ENCODE assay signal across 8 cellular contexts in the genomic region with DNA sequence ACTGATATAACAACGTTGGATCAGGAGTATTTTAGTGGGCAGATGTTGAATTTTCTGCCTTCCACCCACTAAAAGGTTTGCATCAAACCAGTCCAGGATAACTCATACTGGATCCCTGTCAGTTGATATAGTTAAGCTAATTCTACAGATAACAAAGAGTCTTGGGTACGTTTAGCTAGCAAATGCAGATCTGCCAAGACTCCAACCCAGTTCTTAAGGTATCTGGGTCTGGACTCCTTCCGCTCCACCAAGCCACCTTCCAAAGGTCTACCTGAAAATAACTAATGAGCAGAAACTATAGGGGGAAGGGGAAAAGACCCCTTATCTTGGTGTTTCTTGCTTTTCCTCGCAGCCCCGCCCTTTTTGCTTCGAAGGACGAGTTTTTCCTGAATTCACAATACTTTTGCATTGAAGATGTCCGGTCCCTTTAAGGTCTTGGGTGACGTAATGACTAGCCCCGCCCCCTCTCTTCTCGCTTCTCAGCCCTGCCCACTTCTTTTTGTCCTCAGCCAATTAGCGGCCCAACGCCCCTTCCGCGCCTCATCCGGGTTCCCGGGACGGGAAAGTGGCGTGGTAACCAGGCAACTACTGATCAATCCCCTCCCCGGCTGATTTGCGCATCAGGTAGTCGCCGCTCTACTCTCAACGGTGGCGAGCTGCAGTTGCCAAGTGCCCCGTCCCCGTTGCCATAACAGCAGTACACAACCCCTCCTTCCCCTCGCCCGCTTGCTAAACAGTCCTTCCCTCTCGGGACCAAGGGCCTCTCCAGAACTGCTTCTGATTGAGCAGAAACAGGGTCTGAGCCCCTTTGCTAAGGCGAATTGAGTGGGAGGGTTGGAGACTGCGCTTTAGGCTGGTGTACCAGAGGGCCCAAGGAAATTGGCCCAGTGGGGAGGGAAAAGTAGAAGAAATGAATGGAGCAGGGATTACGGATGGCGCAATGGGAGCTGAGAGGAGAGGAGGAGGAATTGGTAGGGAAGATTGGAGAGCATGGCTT. TPM values are rescaled to one million over a fixed set of nuclear protein-coding genes. Genes with fewer than 3 reads are reported as not detected.
DNase-seq lines count a peak whose midpoint lies in the region; ATAC-seq and TF ChIP-seq lines count a peak whose summit lies in the region.

Gene LRRC23 (plus strand): TSS at position 543 of the 997 bp plus-strand sequence. CDS start 812 bp downstream, outside the sequence.

- no peaks in the 10 kb centered on the region for H3K9me3 ChIP-seq in HCT116 (ENCODE audit: control insufficient read depth in 1 of 2, insufficient read depth in 1 of 2, low read depth in 1 of 2, low read length in 2 of 2)
- no peaks in the 10 kb centered on the region for H3K9me3 ChIP-seq in SJSA1 (replicated peaks)
- no peaks in the 10 kb centered on the region for H3K9me3 ChIP-seq in neutrophil

- no peaks in the 10 kb centered on the region for H3K79me2 ChIP-seq in HCT116 (ENCODE audit: insufficient read depth, low read length)

- peak; percentile 86 for DNase-seq in GF-D8 (lab: John Stamatoyannopoulos, UW)
- peak; percentile 95 for DNase-seq in HCT116 (ENCODE audit: low read depth, low spot score)
- DNase-seq in MV-4-11 (lab: John Stamatoyannopoulos, UW) = peak; percentile 93
- peak; percentile 93 to 97 for DNase-seq in SJSA1 (ENCODE audit: low read depth in 1 of 2, low spot score in 2 of 2)
- DNase-seq in activated naive CD4-positive, alpha-beta T cell treated with Interleukin-2 at 50 U/mL for 16 hours = peak; percentile 98
- peak; percentile 94 for DNase-seq in germinal center (ENCODE audit: low spot score)
- peak; percentile 78 to 99 (median 95) for DNase-seq in substantia nigra (lab: John Stamatoyannopoulos, UW)

- TF ChIP-seq RAD21 in HCT116 (IDR thresholded peaks at IDR 0.05; ENCODE audit: low read depth) = no peak

- no peaks in the 10 kb centered on the region for H3K36me3 ChIP-seq in HCT116 (ENCODE audit: control insufficient read depth in 1 of 2, insufficient read depth in 2 of 2, low read length in 2 of 2)
- H3K36me3 ChIP-seq in SJSA1 = 0 out of 2 replicates have a peak, but pooled peaks cover 7% of the 10 kb centered on the region
- no peaks in the 10 kb centered on the region for H3K36me3 ChIP-seq in neutrophil

- RAD21 ChIA-PET in HCT116 (lab: Charles Lee; ENCODE audit: low non-redundant PET in 1 of 2, low total read pairs in 2 of 2, uncharacterized antibody in 2 of 2, unreplicated experiment in 2 of 2) = no interaction called here

- TF ChIP-seq CTCF in HCT116 (IDR thresholded peaks at IDR 0.05 in 2 of 3, conservative IDR thresholded peaks at IDR 0.05 in 1 of 3; ENCODE audit: borderline replicate concordance in 1 of 3, insufficient read depth in 1 of 3, low read depth in 2 of 3, low read length in 2 of 3) (no peak), neutrophil (IDR thresholded peaks at IDR 0.05) (peak; percentile 27)

- peak within 1 kb of the TSS; percentile 25 for H2AFZ ChIP-seq in HCT116 (ENCODE audit: low read depth, low read length, poor library complexity, severe bottlenecking)

- H3K27ac ChIP-seq in HCT116 (ENCODE audit: low read depth, low read length) = peak within 1 kb of the TSS; percentile 26
- H3K27ac ChIP-seq in SJSA1 = peak within 1 kb of the TSS; percentile 64
- H3K27ac ChIP-seq in neutrophil = peak within 1 kb of the TSS; percentile 79
- H3K27ac ChIP-seq in substantia nigra (ENCODE audit: low read depth, low read length, poor library complexity, severe bottlenecking) = peak within 1 kb of the TSS; percentile 83

- POLR2A ChIA-PET in HCT116 (lab: Charles Lee) = interaction anchor here (0.6 to 1.7 kb wide), 5 partner anchors 13 to 100 kb away, joined by 3 to 9 read pairs (median 3); partner anchors contain the start of genes C12orf57, RNU7-1 and TPI1

- H3K27me3 ChIP-seq in HCT116 (ENCODE audit: insufficient read depth, low read length) (no peaks in the 10 kb centered on the region), SJSA1 (replicated peaks) (no peaks in the 10 kb centered on the region), neutrophil (no peaks in the 10 kb centered on the region)

- TSS peak; percentile 90 for BruUV-seq in HCT116 (replicated peaks; lab: Mats Ljungman, UMichigan)

- H3K4me3 ChIP-seq in HCT116 (replicated peaks in 1 of 2; ENCODE audit: low read depth in 1 of 2, low read length in 2 of 2) = peak within 1 kb of the TSS; percentile 64 to 82
- H3K4me3 ChIP-seq in SJSA1 = peak within 1 kb of the TSS; percentile 61
- H3K4me3 ChIP-seq in neutrophil (ENCODE audit: low read depth in 1 of 2, low read length in 1 of 2) = peak within 1 kb of the TSS; percentile 77 to 80

- CTCF ChIA-PET in HCT116 (lab: Charles Lee) = interaction anchor here (1.3 to 1.5 kb wide), 3 partner anchors 14 to 35 kb away, joined by 3 to 5 read pairs (median 4); no protein-coding TSS in a partner anchor

- TF ChIP-seq POLR2A in HCT116 (IDR thresholded peaks at IDR 0.05; ENCODE audit: borderline replicate concordance, extremely low read depth, insufficient read depth, insufficient read length) = no peak

- intact Hi-C loops in HCT116 (cut with micrococcal nuclease) = no loop called here

- ATAC-seq in HCT116 = peak; percentile 98

- peak within 1 kb of the TSS; percentile 98 for H3K4me2 ChIP-seq in HCT116 (ENCODE audit: low read length)

- peaks cover 10 to 28% of the 10 kb centered on the region in 2 experiments for H3K4me1 ChIP-seq in HCT116 (ENCODE audit: control insufficient read depth in 1 of 2, insufficient read depth in 2 of 2, low read length in 2 of 2)
- peaks cover 27% of the 10 kb centered on the region for H3K4me1 ChIP-seq in SJSA1 (replicated peaks)
- H3K4me1 ChIP-seq in neutrophil (ENCODE audit: control insufficient read depth in 1 of 2, insufficient read depth in 1 of 2, low read depth in 1 of 2, low read length in 1 of 2) = peaks cover 29 to 31% of the 10 kb centered on the region in 2 experiments

- no peaks in the 10 kb centered on the region for H4K20me1 ChIP-seq in HCT116 (ENCODE audit: insufficient read depth)

- H3K9ac ChIP-seq in HCT116 (ENCODE audit: low read length) = peak within 1 kb of the TSS; percentile 80

- no peaks in the 10 kb centered on the region for H3K9me2 ChIP-seq in HCT116 (ENCODE audit: insufficient read depth)

TF ChIP-seq in HCT116, 20 proteins besides CTCF, POLR2A, EP300 and RAD21:
- no peak for TF ChIP-seq ZNF274 (IDR thresholded peaks at IDR 0.05; ENCODE audit: low read depth, low read length)
- no peak for TF ChIP-seq FOSL1 (IDR thresholded peaks at IDR 0.05; ENCODE audit: low read depth)
- TF ChIP-seq, protein P1, sequence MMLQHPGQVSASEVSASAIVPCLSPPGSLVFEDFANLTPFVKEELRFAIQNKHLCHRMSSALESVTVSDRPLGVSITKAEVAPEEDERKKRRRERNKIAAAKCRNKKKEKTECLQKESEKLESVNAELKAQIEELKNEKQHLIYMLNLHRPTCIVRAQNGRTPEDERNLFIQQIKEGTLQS (IDR thresholded peaks at IDR 0.05) = no peak
- TF ChIP-seq SIN3A (IDR thresholded peaks at IDR 0.05; ENCODE audit: low read depth) = no peak
- peak; percentile 82 for TF ChIP-seq POLR2AphosphoS5 (IDR thresholded peaks at IDR 0.05; ENCODE audit: low read depth, low read length)
- TF ChIP-seq YY1 (IDR thresholded peaks at IDR 0.05; ENCODE audit: extremely low read depth, insufficient replicate concordance, low read depth, low read length) = no peak
- TF ChIP-seq TCF7L2 (IDR thresholded peaks at IDR 0.05; ENCODE audit: borderline replicate concordance, extremely low read depth, insufficient read depth, insufficient read length) = peak; percentile 48
- TF ChIP-seq MAX (IDR thresholded peaks at IDR 0.05) = peak; percentile 33; the same call in 1 of the 2 replicates
- no peak; the same call in 1 of the 2 replicates for TF ChIP-seq CEBPB (IDR thresholded peaks at IDR 0.05; ENCODE audit: low read depth)
- no peak; the same call in 1 of the 2 replicates for TF ChIP-seq ELF1 (IDR thresholded peaks at IDR 0.05; ENCODE audit: borderline replicate concordance, low read depth)
- TF ChIP-seq REST (IDR thresholded peaks at IDR 0.05; ENCODE audit: low read depth) = no peak
- no peak for TF ChIP-seq JUND (IDR thresholded peaks at IDR 0.05)
- TF ChIP-seq CBX3 (IDR thresholded peaks at IDR 0.05; ENCODE audit: low read depth) = no peak
- TF ChIP-seq EGR1 (IDR thresholded peaks at IDR 0.05; ENCODE audit: low read depth) = peak; percentile 51
- no peak for TF ChIP-seq SRF (IDR thresholded peaks at IDR 0.05; ENCODE audit: low read depth)
- TF ChIP-seq SP1 (IDR thresholded peaks at IDR 0.05; ENCODE audit: low read depth) = peak; percentile 78
- TF ChIP-seq ZFX (IDR thresholded peaks at IDR 0.05) = no peak
TF ChIP-seq in HCT116: peak in this region for 5.

RNA-seq across cellular contexts. Expression of gene LRRC23, which starts in this region (rescaled TPM):
- 8.0 TPM for total RNA-seq in HCT116 (2021; ENCODE audit: unreplicated experiment)
- polyA plus RNA-seq in HCT116 (2012) = 11.4 TPM in 2 replicates
- 12.2 and 20.0 TPM in 2 replicates for total RNA-seq in SJSA1 (2014; rRNA removed; shearing (Covaris generic))

Comparison
In these comparisons a context has a peak if more than half of its experiments do, and no peak if none do; other contexts are left out.
1. Peak in every context shown above with its lines: DNase-seq, ATAC-seq, H3K4me3 ChIP-seq and H3K27ac ChIP-seq.
2. H3K27ac ChIP-seq: peak in every context shown above with its lines; median percentile 83 in substantia nigra; 79 in neutrophil; 64 in SJSA1; 26 in HCT116.